ENCODE assay signal across 13 cellular contexts in the genomic region with DNA sequence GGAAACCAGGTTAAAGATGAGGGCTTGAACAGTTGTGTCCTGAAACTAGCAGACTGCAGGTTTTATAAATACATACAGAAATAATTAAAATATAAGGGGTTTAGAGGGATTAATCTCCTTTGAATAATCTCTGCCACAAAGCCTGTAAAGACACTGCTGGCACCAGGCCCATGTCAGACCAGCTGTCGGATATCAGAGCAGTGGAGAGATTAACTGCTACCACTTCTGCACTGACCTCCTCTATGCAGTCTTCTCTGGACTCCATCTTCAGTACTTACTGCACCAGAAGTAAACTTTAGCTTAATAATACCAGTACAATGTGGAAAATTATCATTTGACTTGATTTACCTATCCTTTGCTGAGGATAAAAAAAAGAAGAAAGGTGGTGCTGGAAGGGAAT.
DNase-seq lines count a peak whose midpoint lies in the region; ATAC-seq and TF ChIP-seq lines count a peak whose summit lies in the region.
"Had no signal": no experiment of that assay in that cellular context is flagged by ENCODE, and none has a peak within 500 bp of the region (broad histone marks: within the 10 kb centered on the region; RNA-seq: fewer than 3 reads in every experiment).

No MANE protein-coding gene starts in this region.

- no peak overlapping the region for H3K27ac ChIP-seq in tibial artery

- ATAC-seq in HG03045 (IDR thresholded peaks at IDR 0.05; ENCODE audit: unreplicated experiment) (no peak), HG02588 (IDR thresholded peaks at IDR 0.05; ENCODE audit: unreplicated experiment) (no peak)
- ATAC-seq: CD8-positive, alpha-beta T cell had no signal

- H3K27me3 ChIP-seq in HAP-1 (ENCODE audit: low read depth) (no peaks in the 10 kb centered on the region), tibial artery (no peaks in the 10 kb centered on the region)

- in situ Hi-C loops in HAP-1 (cut with MboI; ENCODE audit: low sequenced_read_pairs): no loop called here
- in situ Hi-C loops in GM13976 (cut with MboI; ENCODE audit: low sequenced_read_pairs, unreplicated experiment): no loop called here

- intact Hi-C loops in tibial artery (cut with DNase I; ENCODE audit: low total_unique reads): no loop called here

- peak; percentile 61 to 73 for DNase-seq in HAP-1 (ENCODE audit: low spot score in 2 of 2)
- DNase-seq in NCI-H524 treated with DMSO at 0.1 percent for 48 hours (lab: John Stamatoyannopoulos, UW): peak; percentile 96
- DNase-seq in cerebellum (ENCODE audit: low spot score): peak; percentile 34
- peak; percentile 86 for DNase-seq in myocyte (ENCODE audit: low read depth)
- no peak for DNase-seq in tibial artery
- no peak for DNase-seq in GM13976 (ENCODE audit: low spot score)
- DNase-seq: activated naive CD8-positive, alpha-beta T cell treated with anti-CD3 and anti-CD28 coated beads for 36 hours; CD8-positive, alpha-beta T cell; effector memory CD4-positive, alpha-beta T cell; T-helper 2 cell had no signal

- H3K9me3 ChIP-seq in HAP-1 (no peaks in the 10 kb centered on the region), tibial artery (no peaks in the 10 kb centered on the region)

- H3K4me1 ChIP-seq in HAP-1 (peaks cover 19% of the 10 kb centered on the region), tibial artery (peaks cover 0 to 11% (median 2%) of the 10 kb centered on the region in 4 donors)

- TF ChIP-seq CTCF in tibial artery (IDR thresholded peaks at IDR 0.05) (no peak), GM13976 (IDR thresholded peaks at IDR 0.05; ENCODE audit: borderline replicate concordance, control extremely low read depth, extremely low read depth, insufficient read depth, missing control alignments) (no peak)

- H3K36me3 ChIP-seq in HAP-1 (replicated peaks) (no peaks in the 10 kb centered on the region), tibial artery (no peaks in the 10 kb centered on the region)

- H3K4me3 ChIP-seq in HAP-1 (no peak overlapping the region), tibial artery (no peak overlapping the region)
- H3K4me3 ChIP-seq: smooth muscle cell had no signal

Comparison
In these comparisons a context has a peak if more than half of its experiments do, and no peak if none do; other contexts are left out.
1. DNase-seq: peak in HAP-1 (2 of 2), NCI-H524 treated with DMSO at 0.1 percent for 48 hours (single experiment), cerebellum (single experiment) and myocyte (single experiment); none in tibial artery (0 of 2) and GM13976 (single experiment).